In the genomic region with DNA sequence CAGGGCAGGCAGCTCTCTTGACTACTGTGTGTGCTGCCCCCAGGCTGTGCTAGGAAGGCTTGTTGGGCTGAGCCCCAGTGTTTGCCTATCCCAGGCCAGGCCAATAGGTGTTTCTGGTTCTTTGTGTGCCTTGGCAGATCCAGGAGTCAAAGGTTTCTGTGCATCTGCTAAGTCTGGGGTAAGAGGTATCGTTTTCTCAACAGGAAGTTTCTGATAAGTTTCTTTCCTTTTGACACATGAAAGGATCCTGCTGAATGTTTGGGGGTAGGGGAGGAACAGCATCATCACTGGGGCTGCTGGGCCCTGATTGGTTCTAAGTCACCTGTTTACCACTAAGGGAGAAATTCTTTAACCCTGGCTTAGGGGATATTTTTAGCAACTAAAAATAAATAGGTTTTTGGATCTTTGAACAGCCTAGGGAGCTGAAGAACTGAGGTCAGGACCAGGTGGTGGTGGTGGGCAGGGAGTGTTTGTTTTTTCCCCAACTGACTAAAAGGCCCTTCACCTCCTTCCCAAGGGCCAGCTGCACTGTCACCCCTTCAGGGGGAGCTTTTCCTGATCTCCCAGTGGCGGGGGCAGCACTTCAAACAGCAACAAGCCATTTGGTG, we compare ENCODE assay signal across 1 cellular context.
TF ChIP-seq lines count a peak whose summit lies in the region.

No MANE protein-coding gene starts in this region.

TF ChIP-seq in GM12878, 131 proteins besides CTCF, POLR2A, EP300 and RAD21 (continued from another document):
- TF ChIP-seq, protein P1, sequence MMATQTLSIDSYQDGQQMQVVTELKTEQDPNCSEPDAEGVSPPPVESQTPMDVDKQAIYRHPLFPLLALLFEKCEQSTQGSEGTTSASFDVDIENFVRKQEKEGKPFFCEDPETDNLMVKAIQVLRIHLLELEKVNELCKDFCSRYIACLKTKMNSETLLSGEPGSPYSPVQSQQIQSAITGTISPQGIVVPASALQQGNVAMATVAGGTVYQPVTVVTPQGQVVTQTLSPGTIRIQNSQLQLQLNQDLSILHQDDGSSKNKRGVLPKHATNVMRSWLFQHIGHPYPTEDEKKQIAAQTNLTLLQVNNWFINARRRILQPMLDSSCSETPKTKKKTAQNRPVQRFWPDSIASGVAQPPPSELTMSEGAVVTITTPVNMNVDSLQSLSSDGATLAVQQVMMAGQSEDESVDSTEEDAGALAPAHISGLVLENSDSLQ (IDR thresholded peaks at IDR 0.05), result no peak
- TF ChIP-seq NFIC (IDR thresholded peaks at IDR 0.05; ENCODE audit: low read depth, low read length) (peak; percentile 53; the same call in 1 of the 2 replicates), SPI1 (IDR thresholded peaks at IDR 0.05; ENCODE audit: borderline replicate concordance, insufficient read depth, low read depth, low read length) (0 out of 2 replicates have a peak, but pooled peaks have one; percentile 8), TCF3 (IDR thresholded peaks at IDR 0.05; ENCODE audit: borderline replicate concordance, insufficient read depth, low read depth, low read length) (peak; percentile 15; the same call in 1 of the 2 replicates), JUNB (IDR thresholded peaks at IDR 0.05) (peak; percentile 59), RAD51 (IDR thresholded peaks at IDR 0.05) (peak; percentile 52; the same call in 1 of the 2 replicates), MXI1 (IDR thresholded peaks at IDR 0.05; ENCODE audit: low read depth, low read length) (no peak), TCF12 (IDR thresholded peaks at IDR 0.05; ENCODE audit: low read depth, low read length) (0 out of 2 replicates have a peak, but pooled peaks have one; percentile 35), BRCA1 (IDR thresholded peaks at IDR 0.05; ENCODE audit: low read depth, low read length) (no peak), MEF2B (IDR thresholded peaks at IDR 0.05; ENCODE audit: partially characterized antibody, poor library complexity, severe bottlenecking) (peak; percentile 24), TAF1 (IDR thresholded peaks at IDR 0.05; ENCODE audit: borderline replicate concordance, low read depth, low read length) (peak; percentile 43; the same call in 1 of the 2 replicates), GATAD2B (conservative IDR thresholded peaks at IDR 0.05; ENCODE audit: low read depth) (no peak), RFX5 (IDR thresholded peaks at IDR 0.05; ENCODE audit: low read depth, low read length) (peak; percentile 90)
- TF ChIP-seq, protein P2, sequence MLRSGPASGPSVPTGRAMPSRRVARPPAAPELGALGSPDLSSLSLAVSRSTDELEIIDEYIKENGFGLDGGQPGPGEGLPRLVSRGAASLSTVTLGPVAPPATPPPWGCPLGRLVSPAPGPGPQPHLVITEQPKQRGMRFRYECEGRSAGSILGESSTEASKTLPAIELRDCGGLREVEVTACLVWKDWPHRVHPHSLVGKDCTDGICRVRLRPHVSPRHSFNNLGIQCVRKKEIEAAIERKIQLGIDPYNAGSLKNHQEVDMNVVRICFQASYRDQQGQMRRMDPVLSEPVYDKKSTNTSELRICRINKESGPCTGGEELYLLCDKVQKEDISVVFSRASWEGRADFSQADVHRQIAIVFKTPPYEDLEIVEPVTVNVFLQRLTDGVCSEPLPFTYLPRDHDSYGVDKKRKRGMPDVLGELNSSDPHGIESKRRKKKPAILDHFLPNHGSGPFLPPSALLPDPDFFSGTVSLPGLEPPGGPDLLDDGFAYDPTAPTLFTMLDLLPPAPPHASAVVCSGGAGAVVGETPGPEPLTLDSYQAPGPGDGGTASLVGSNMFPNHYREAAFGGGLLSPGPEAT (IDR thresholded peaks at IDR 0.05; ENCODE audit: low read depth), result 0 out of 2 replicates have a peak, but pooled peaks have one; percentile 12
- TF ChIP-seq, protein P3, sequence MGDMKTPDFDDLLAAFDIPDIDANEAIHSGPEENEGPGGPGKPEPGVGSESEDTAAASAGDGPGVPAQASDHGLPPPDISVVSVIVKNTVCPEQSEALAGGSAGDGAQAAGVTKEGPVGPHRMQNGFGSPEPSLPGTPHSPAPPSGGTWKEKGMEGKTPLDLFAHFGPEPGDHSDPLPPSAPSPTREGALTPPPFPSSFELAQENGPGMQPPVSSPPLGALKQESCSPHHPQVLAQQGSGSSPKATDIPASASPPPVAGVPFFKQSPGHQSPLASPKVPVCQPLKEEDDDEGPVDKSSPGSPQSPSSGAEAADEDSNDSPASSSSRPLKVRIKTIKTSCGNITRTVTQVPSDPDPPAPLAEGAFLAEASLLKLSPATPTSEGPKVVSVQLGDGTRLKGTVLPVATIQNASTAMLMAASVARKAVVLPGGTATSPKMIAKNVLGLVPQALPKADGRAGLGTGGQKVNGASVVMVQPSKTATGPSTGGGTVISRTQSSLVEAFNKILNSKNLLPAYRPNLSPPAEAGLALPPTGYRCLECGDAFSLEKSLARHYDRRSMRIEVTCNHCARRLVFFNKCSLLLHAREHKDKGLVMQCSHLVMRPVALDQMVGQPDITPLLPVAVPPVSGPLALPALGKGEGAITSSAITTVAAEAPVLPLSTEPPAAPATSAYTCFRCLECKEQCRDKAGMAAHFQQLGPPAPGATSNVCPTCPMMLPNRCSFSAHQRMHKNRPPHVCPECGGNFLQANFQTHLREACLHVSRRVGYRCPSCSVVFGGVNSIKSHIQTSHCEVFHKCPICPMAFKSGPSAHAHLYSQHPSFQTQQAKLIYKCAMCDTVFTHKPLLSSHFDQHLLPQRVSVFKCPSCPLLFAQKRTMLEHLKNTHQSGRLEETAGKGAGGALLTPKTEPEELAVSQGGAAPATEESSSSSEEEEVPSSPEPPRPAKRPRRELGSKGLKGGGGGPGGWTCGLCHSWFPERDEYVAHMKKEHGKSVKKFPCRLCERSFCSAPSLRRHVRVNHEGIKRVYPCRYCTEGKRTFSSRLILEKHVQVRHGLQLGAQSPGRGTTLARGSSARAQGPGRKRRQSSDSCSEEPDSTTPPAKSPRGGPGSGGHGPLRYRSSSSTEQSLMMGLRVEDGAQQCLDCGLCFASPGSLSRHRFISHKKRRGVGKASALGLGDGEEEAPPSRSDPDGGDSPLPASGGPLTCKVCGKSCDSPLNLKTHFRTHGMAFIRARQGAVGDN (IDR thresholded peaks at IDR 0.05), result peak; percentile 64; the same call in 1 of the 2 replicates
